Comparison of ENCODE assay signal across 8 cellular contexts in the genomic region with DNA sequence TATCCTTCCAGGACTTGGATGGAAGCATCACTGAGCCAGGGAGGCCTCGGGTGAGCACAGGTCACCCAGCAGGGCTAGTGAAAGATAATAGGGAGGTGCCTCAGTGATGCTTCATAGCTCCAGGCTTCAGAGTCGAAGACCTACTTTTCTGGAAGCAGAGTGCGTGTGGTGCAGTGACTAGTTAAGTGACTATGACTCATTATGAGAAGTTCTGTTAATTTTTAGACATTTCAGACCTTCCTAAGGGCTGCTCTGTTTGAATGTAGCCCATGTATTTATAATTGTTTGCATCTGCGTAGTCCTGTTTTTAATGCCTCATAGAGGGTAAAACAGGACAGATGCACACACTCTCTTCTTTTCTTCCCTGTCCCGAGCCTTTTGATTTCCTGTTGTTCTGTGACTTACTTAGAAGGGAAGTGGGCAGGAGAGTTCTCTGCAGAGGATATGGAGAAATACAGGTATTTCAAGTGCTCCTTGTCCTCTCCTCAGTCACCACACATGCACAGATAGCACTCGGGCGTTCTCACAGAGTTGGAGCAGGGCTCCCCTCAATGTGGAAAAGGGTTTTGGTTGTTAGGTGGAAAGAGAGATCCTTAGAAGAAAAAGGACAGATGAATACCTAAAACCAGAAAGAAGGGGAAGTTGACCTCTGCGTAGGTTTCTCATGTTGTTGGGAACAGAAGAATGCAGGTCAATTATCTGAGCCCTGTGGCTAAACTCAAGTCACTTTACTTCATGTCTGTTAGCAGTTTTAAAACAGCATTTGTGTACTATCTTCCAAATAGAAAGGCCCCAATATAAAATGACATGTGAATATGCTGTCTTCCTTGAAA. TPM values are rescaled to one million over a fixed set of nuclear protein-coding genes. Genes with fewer than 3 reads are reported as not detected.
DNase-seq lines count a peak whose midpoint lies in the region; ATAC-seq and TF ChIP-seq lines count a peak whose summit lies in the region.

No MANE protein-coding gene starts in this region.

- H3K36me3 ChIP-seq in SK-N-SH (replicated peaks in 1 of 2; ENCODE audit: control insufficient read depth in 1 of 2, insufficient read depth in 2 of 2, low read length in 1 of 2), result peaks cover 2 to 10% of the 10 kb centered on the region in 2 experiments

- H3K36me3 Mint-ChIP-seq in stimulated activated memory B cell treated with anti-CD40 and anti-IgM and Interleukin-4, amounts not matched to agents 10 μg/mL and 1 μg/mL and 100 μg/mL, for 72 hours, result peaks cover 68% of the 10 kb centered on the region

- 38% methylated on average over 8 of the region's 8 CpGs for WGBS in SK-N-SH (ENCODE audit: low lambda C conversion rate)

- H3K4me3 ChIP-seq in SK-N-SH (ENCODE audit: low read depth in 2 of 2, low read length in 1 of 2), result no peak overlapping the region
- no peak overlapping the region for H3K4me3 ChIP-seq in coronary artery

- H3K4me1 ChIP-seq in SK-N-SH (ENCODE audit: control insufficient read depth in 1 of 2, insufficient read depth in 2 of 2, low read depth in 1 of 2, low read length in 1 of 2), result peaks cover 8 to 18% of the 10 kb centered on the region in 2 experiments; a peak in 3 of 4 replicates

- no peak overlapping the region for H2AFZ ChIP-seq in SK-N-SH (ENCODE audit: low read depth)

- H3F3A ChIP-seq in SK-N-SH (replicated peaks; ENCODE audit: insufficient read depth), result peaks cover 28% of the 10 kb centered on the region

- CTCF ChIA-PET in SK-N-SH (lab: Yijun Ruan, JAX), result no interaction called here

- H3K9me3 Mint-ChIP-seq in stimulated activated memory B cell treated with anti-CD40 and anti-IgM and Interleukin-4, amounts not matched to agents 10 μg/mL and 1 μg/mL and 100 μg/mL, for 72 hours, result no peaks in the 10 kb centered on the region

- H3K4me1 Mint-ChIP-seq in stimulated activated memory B cell treated with anti-CD40 and anti-IgM and Interleukin-4, amounts not matched to agents 10 μg/mL and 1 μg/mL and 100 μg/mL, for 72 hours, result peaks cover 54% of the 10 kb centered on the region

- peak; percentile 98 for ATAC-seq in GM18861 (IDR thresholded peaks at IDR 0.05; ENCODE audit: unreplicated experiment)
- peak; percentile 99 for ATAC-seq in HG02938 (IDR thresholded peaks at IDR 0.05; ENCODE audit: unreplicated experiment)
- ATAC-seq in stimulated activated memory B cell treated with anti-CD40 and anti-IgM and Interleukin-4, amounts not matched to agents 10 μg/mL and 1 μg/mL and 100 μg/mL, for 72 hours, result peak; percentile 98

- no peaks in the 10 kb centered on the region for H3K27me3 ChIP-seq in SK-N-SH (ENCODE audit: insufficient read depth)

- no peak for TF ChIP-seq RAD21 in SK-N-SH (IDR thresholded peaks at IDR 0.05; ENCODE audit: low read length)

- TF ChIP-seq CTCF in SK-N-SH (IDR thresholded peaks at IDR 0.05) (no peak), coronary artery (IDR thresholded peaks at IDR 0.05) (no peak)

- DNase-seq in A172 (ENCODE audit: low spot score), result peak; percentile 81
- no peak for DNase-seq in SK-N-SH
- peak; percentile 63 for DNase-seq in fibroblast of gingiva (ENCODE audit: low read depth)
- DNase-seq in cerebellum (ENCODE audit: low spot score), result no peak
- DNase-seq in coronary artery (ENCODE audit: low spot score), result no peak

- H3K27ac ChIP-seq in SK-N-SH (ENCODE audit: low read depth in 2 of 2, low read length in 1 of 2), result peak overlapping the region in 1 of 2 experiments; percentile 61; a peak in 3 of 4 replicates
- H3K27ac ChIP-seq in coronary artery, result no peak overlapping the region

- no peaks in the 10 kb centered on the region for H3K27me3 Mint-ChIP-seq in stimulated activated memory B cell treated with anti-CD40 and anti-IgM and Interleukin-4, amounts not matched to agents 10 μg/mL and 1 μg/mL and 100 μg/mL, for 72 hours

- H3K9me2 ChIP-seq in SK-N-SH, result no peaks in the 10 kb centered on the region

- H4K20me1 ChIP-seq in SK-N-SH (ENCODE audit: insufficient read depth), result peaks cover 4% of the 10 kb centered on the region; the same call in 1 of the 2 replicates

- H3K79me2 ChIP-seq in SK-N-SH (ENCODE audit: insufficient read depth), result peaks cover 23% of the 10 kb centered on the region

- POLR2A ChIA-PET in SK-N-SH (lab: Yijun Ruan, JAX), result no interaction called here

- no peak overlapping the region for H3K9ac ChIP-seq in SK-N-SH

- peak overlapping the region; percentile 72 for H3K4me3 Mint-ChIP-seq in stimulated activated memory B cell treated with anti-CD40 and anti-IgM and Interleukin-4, amounts not matched to agents 10 μg/mL and 1 μg/mL and 100 μg/mL, for 72 hours

- TF ChIP-seq EP300 in SK-N-SH (IDR thresholded peaks at IDR 0.05; ENCODE audit: borderline replicate concordance in 1 of 2, low read depth in 1 of 2, low read length in 1 of 2), result no peak

- no peaks in the 10 kb centered on the region for H3K9me3 ChIP-seq in SK-N-SH

- H3K27ac Mint-ChIP-seq in stimulated activated memory B cell treated with anti-CD40 and anti-IgM and Interleukin-4, amounts not matched to agents 10 μg/mL and 1 μg/mL and 100 μg/mL, for 72 hours, result peak overlapping the region; percentile 96

- H3K4me2 ChIP-seq in SK-N-SH, result peak overlapping the region; percentile 46

TF ChIP-seq in SK-N-SH, 30 proteins besides CTCF, POLR2A, EP300 and RAD21:
- TF ChIP-seq TCF12 (IDR thresholded peaks at IDR 0.05) (peak; percentile 60), RCOR1 (IDR thresholded peaks at IDR 0.05; ENCODE audit: low read length) (no peak), TAF1 (IDR thresholded peaks at IDR 0.05; ENCODE audit: borderline replicate concordance, low read depth, low read length) (no peak), JUND (IDR thresholded peaks at IDR 0.05) (peak; percentile 44; the same call in 1 of the 2 replicates), FOSL2 (IDR thresholded peaks at IDR 0.05; ENCODE audit: borderline replicate concordance, low read depth) (peak; percentile 79; the same call in 1 of the 2 replicates)
- TF ChIP-seq, protein P1, sequence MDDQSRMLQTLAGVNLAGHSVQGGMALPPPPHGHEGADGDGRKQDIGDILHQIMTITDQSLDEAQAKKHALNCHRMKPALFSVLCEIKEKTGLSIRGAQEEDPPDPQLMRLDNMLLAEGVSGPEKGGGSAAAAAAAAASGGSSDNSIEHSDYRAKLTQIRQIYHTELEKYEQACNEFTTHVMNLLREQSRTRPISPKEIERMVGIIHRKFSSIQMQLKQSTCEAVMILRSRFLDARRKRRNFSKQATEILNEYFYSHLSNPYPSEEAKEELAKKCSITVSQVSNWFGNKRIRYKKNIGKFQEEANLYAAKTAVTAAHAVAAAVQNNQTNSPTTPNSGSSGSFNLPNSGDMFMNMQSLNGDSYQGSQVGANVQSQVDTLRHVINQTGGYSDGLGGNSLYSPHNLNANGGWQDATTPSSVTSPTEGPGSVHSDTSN (IDR thresholded peaks at IDR 0.05), result peak; percentile 11; the same call in 1 of the 2 replicates
- TF ChIP-seq, protein P2, sequence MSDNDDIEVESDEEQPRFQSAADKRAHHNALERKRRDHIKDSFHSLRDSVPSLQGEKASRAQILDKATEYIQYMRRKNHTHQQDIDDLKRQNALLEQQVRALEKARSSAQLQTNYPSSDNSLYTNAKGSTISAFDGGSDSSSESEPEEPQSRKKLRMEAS (IDR thresholded peaks at IDR 0.05; ENCODE audit: low read depth), result no peak

RNA-seq across cellular contexts. Expression of a gene that starts 34.7 kb away (rescaled TPM):
- 112 and 126 TPM in 2 replicates for total RNA-seq in A172 (2014; rRNA removed; shearing (Covaris generic))
- polyA plus RNA-seq in SK-N-SH (2012; rRNA removed), result 37.2 and 40.8 TPM in 2 replicates
- polyA plus RNA-seq in SK-N-SH (2012; cell fraction: cytosol; rRNA removed), result 50.9 and 54.5 TPM in 2 replicates
- 8.4 and 13.9 TPM in 2 replicates for polyA plus RNA-seq in SK-N-SH (2012; cell fraction: nucleus; rRNA removed)
- total RNA-seq in cerebellum, result 24.0 TPM

RNA-seq across cellular contexts. Expression of a gene that starts 58.5 kb away (rescaled TPM):
- 0.16 and 0.17 TPM in 2 replicates for total RNA-seq in A172 (2014; rRNA removed; shearing (Covaris generic))
- 0.03 TPM in 1 of 2 replicates, not detected in the other for polyA plus RNA-seq in SK-N-SH (2012; rRNA removed)
- polyA plus RNA-seq in SK-N-SH (2012; cell fraction: cytosol; rRNA removed), result 0.01 TPM in 2 replicates
- polyA plus RNA-seq in SK-N-SH (2012; cell fraction: nucleus; rRNA removed), result 0.07 and 0.08 TPM in 2 replicates
- 6.1 TPM for total RNA-seq in cerebellum

Comparison
In these comparisons a context has a peak if more than half of its experiments do, and no peak if none do; other contexts are left out.
1. DNase-seq: peak in A172 (single experiment) and fibroblast of gingiva (single experiment); none in SK-N-SH (single experiment), cerebellum (single experiment) and coronary artery (single experiment).
2. Peak in every context shown above with its lines, with median percentiles within 50 percentile points of each other: ATAC-seq.